Comparison of ENCODE assay signal across 22 cellular contexts in genomic region chr20:38184098-38184497, GRCh38. TPM values are rescaled to one million over a fixed set of nuclear protein-coding genes. Genes with fewer than 3 reads are reported as not detected.
DNase-seq lines count a peak whose midpoint lies in the region; TF ChIP-seq lines count a peak whose summit lies in the region.
"Had no signal": no experiment of that assay in that cellular context is flagged by ENCODE, and none has a peak within 500 bp of the region (broad histone marks: within the 10 kb centered on the region; RNA-seq: fewer than 3 reads in every experiment).

No MANE protein-coding gene starts in this region.

- no peaks in the 10 kb centered on the region for H3K9me3 Mint-ChIP-seq in MCF 10A (ENCODE audit: unreplicated experiment)
- H3K9me3 Mint-ChIP-seq in type B pancreatic cell: no peaks in the 10 kb centered on the region
- H3K9me3 Mint-ChIP-seq: activated T-cell treated with anti-CD3 and anti-CD28 coated beads, Interleukin-2, amount 50 U/mL, for 24 hours had no signal

- H3K4me1 Mint-ChIP-seq in MCF 10A (ENCODE audit: insufficient read depth, unreplicated experiment): peaks cover 21% of the 10 kb centered on the region
- H3K4me1 Mint-ChIP-seq in type B pancreatic cell (ENCODE audit: unreplicated experiment): peaks cover 35% of the 10 kb centered on the region

- no peaks in the 10 kb centered on the region for H3K9me3 ChIP-seq in breast epithelium
- H3K9me3 ChIP-seq: HAP-1, neutrophil had no signal

- POLR2A ChIA-PET in MCF 10A (lab: Yijun Ruan, JAX): interaction anchor here (0.7 to 1.6 kb wide), 6 partner anchors 11 to 40 kb away, joined by 3 to 5 read pairs (median 3); no protein-coding TSS in a partner anchor

- H3K27ac Mint-ChIP-seq in MCF 10A (ENCODE audit: low read depth, unreplicated experiment) (peak overlapping the region; percentile 3), type B pancreatic cell (peak overlapping the region; percentile 71)
- H3K27ac Mint-ChIP-seq: activated CD8-positive, alpha-beta T cell treated with anti-CD3 and anti-CD28 coated beads, Interleukin-2, amount 10 ng/mL, durations not matched to agents 7 days and 5 days; activated T-cell treated with anti-CD3 and anti-CD28 coated beads, Interleukin-2, amount 50 U/mL, for 24 hours had no signal

- H3K4me3 Mint-ChIP-seq in MCF 10A (ENCODE audit: unreplicated experiment): no peak overlapping the region
- no peak overlapping the region for H3K4me3 Mint-ChIP-seq in type B pancreatic cell
- H3K4me3 Mint-ChIP-seq: activated CD8-positive, alpha-beta T cell treated with anti-CD3 and anti-CD28 coated beads, Interleukin-2, amount 10 ng/mL, durations not matched to agents 7 days and 5 days; activated T-cell treated with anti-CD3 and anti-CD28 coated beads, Interleukin-2, amount 50 U/mL, for 24 hours had no signal

- H3K4me1 ChIP-seq in breast epithelium: no peaks in the 10 kb centered on the region
- H3K4me1 ChIP-seq: HAP-1 had no signal

- no peak for TF ChIP-seq CTCF in MCF 10A (IDR thresholded peaks at IDR 0.05; ENCODE audit: unreplicated experiment)
- no peak for TF ChIP-seq CTCF in breast epithelium (IDR thresholded peaks at IDR 0.05)
- TF ChIP-seq CTCF in kidney epithelial cell (IDR thresholded peaks at IDR 0.05; ENCODE audit: insufficient read depth, low read length, poor library complexity, severe bottlenecking): no peak
- TF ChIP-seq CTCF in type B pancreatic cell (conservative IDR thresholded peaks at IDR 0.05): no peak

- DNase-seq in MCF 10A (ENCODE audit: unreplicated experiment) (peak; percentile 76), breast epithelium (ENCODE audit: low spot score in 2 of 2) (no peak), astrocyte of the hippocampus (ENCODE audit: low read depth, low spot score) (peak; percentile 53), kidney epithelial cell (ENCODE audit: low read depth) (peak; percentile 91), type B pancreatic cell (ENCODE audit: extremely low spot score, unreplicated experiment) (no peak), OCI-M1 (lab: John Stamatoyannopoulos, UW) (no peak), NCI-H1436 (lab: John Stamatoyannopoulos, UW) (no peak), H7 (no peak)
- DNase-seq: 8988T; activated CD8-positive, alpha-beta T cell treated with anti-CD3 and anti-CD28 coated beads, Interleukin-2, amount 10 ng/mL, durations not matched to agents 7 days and 5 days; activated naive CD4-positive, alpha-beta T cell treated with Interleukin-2 at 50 U/mL for 16 hours; activated T-cell treated with anti-CD3 and anti-CD28 coated beads, Interleukin-2, amount 50 U/mL, for 24 hours; cerebellar nuclear complex; COR-L47; effector memory CD4-positive, alpha-beta T cell; heart left ventricle; NCI-H187; NCI-H2227 treated with DMSO at 0.1 percent for 48 hours; stimulated activated CD4-positive, alpha-beta T cell treated with anti-CD3 and anti-CD28 coated beads, Interleukin-12 subunit alpha, Interleukin-12 subunit beta, amount 100 ng/mL, for 4 hours; T1000 had no signal

- no peak overlapping the region for H3K4me3 ChIP-seq in breast epithelium
- H3K4me3 ChIP-seq in kidney epithelial cell (ENCODE audit: low read depth, low read length): no peak overlapping the region
- no peak overlapping the region for H3K4me3 ChIP-seq in H7 (ENCODE audit: insufficient read depth, low read depth, low read length)
- H3K4me3 ChIP-seq: HAP-1, heart left ventricle had no signal

- H3K27me3 Mint-ChIP-seq in MCF 10A (ENCODE audit: insufficient read depth, unreplicated experiment) (no peaks in the 10 kb centered on the region), type B pancreatic cell (peaks cover 4% of the 10 kb centered on the region)

- CTCF ChIA-PET in MCF 10A (lab: Yijun Ruan, JAX): interaction anchor here (1.0 kb wide), 1 partner anchor 10 kb away, joined by 3 read pairs; no protein-coding TSS in a partner anchor

- no peaks in the 10 kb centered on the region for H3K36me3 ChIP-seq in breast epithelium
- no peaks in the 10 kb centered on the region for H3K36me3 ChIP-seq in kidney epithelial cell (ENCODE audit: control insufficient read depth, insufficient read depth, low read length)
- no peaks in the 10 kb centered on the region for H3K36me3 ChIP-seq in H7 (replicated peaks; ENCODE audit: control insufficient read depth, insufficient read depth, low read length)
- H3K36me3 ChIP-seq: HAP-1, heart left ventricle, neutrophil had no signal

- intact Hi-C loops in MCF 10A (cut with micrococcal nuclease) (no loop called here), breast epithelium (cut with DNase I; ENCODE audit: low total_unique reads) (no loop called here)

- H3K36me3 Mint-ChIP-seq in MCF 10A (ENCODE audit: insufficient read depth, unreplicated experiment): peaks cover 5% of the 10 kb centered on the region
- no peaks in the 10 kb centered on the region for H3K36me3 Mint-ChIP-seq in type B pancreatic cell

- H3K27ac ChIP-seq in breast epithelium: no peak overlapping the region
- H3K27ac ChIP-seq: heart left ventricle, neutrophil had no signal

- no TSS peak for BruUV-seq in MCF 10A (replicated peaks; lab: Mats Ljungman, UMichigan)

- no peaks in the 10 kb centered on the region for H3K27me3 ChIP-seq in breast epithelium
- H3K27me3 ChIP-seq in kidney epithelial cell (ENCODE audit: control insufficient read depth, insufficient read depth, low read length): no peaks in the 10 kb centered on the region
- H3K27me3 ChIP-seq in H7 (ENCODE audit: control insufficient read depth, insufficient read depth, low read length): no peaks in the 10 kb centered on the region
- H3K27me3 ChIP-seq: heart left ventricle, neutrophil had no signal

- TF ChIP-seq POLR2A in breast epithelium (IDR thresholded peaks at IDR 0.05): no peak

RNA-seq across cellular contexts. Expression of gene TGM2, which starts 19.0 kb away (rescaled TPM):
- total RNA-seq in MCF 10A (2022): 0.76 and 1.5 TPM in 2 replicates
- 10 to 100 TPM; 10.7 to 44.9 (median 15.2) TPM for total RNA-seq in breast epithelium
- 115 and 135 TPM in 2 replicates for total RNA-seq in kidney epithelial cell
- 28.6 and 31.7 TPM in 2 replicates for total RNA-seq in type B pancreatic cell (ENCODE audit: low replicate concordance)
- total RNA-seq in H7 (2014; rRNA removed; shearing (Covaris generic)): 0.83 and 1.1 TPM in 2 replicates

Comparison
In these comparisons a context has a peak if more than half of its experiments do, and no peak if none do; other contexts are left out.
1. DNase-seq: peak in MCF 10A (single experiment), astrocyte of the hippocampus (single experiment) and kidney epithelial cell (single experiment); none in breast epithelium (0 of 2), type B pancreatic cell (single experiment), OCI-M1 (single experiment), NCI-H1436 (single experiment) and H7 (single experiment).